In genomic region chr2:234348081-234348480, GRCh38 we compare ENCODE assay signal across 20 cellular contexts.
DNase-seq lines count a peak whose midpoint lies in the region; ATAC-seq, FAIRE-seq and TF ChIP-seq lines count a peak whose summit lies in the region.
"Had no signal": no experiment of that assay in that cellular context is flagged by ENCODE, and none has a peak within 500 bp of the region (broad histone marks: within the 10 kb centered on the region; RNA-seq: fewer than 3 reads in every experiment).

No MANE protein-coding gene starts in this region.

- dilution Hi-C loops in keratinocyte (cut with MboI; ENCODE audit: extremely low pct_ligation_motif_present, low sequenced_read_pairs): no loop called here

- H3K27me3 Mint-ChIP-seq in neural progenitor cell (ENCODE audit: insufficient read depth, low read depth): no peaks in the 10 kb centered on the region
- H3K27me3 Mint-ChIP-seq: stimulated activated naive CD8-positive, alpha-beta T cell treated with anti-CD3 and anti-CD28 coated beads, Interleukin-15, amount 100 ng/mL, for 72 hours had no signal

- no peaks in the 10 kb centered on the region for H3K4me1 ChIP-seq in keratinocyte (ENCODE audit: control insufficient read depth, extremely low read depth, insufficient read depth, low read length)
- H3K4me1 ChIP-seq in testis: no peaks in the 10 kb centered on the region
- peaks cover 7% of the 10 kb centered on the region for H3K4me1 ChIP-seq in neural progenitor cell

- no peaks in the 10 kb centered on the region for H3K79me2 ChIP-seq in keratinocyte (ENCODE audit: control insufficient read depth, insufficient read depth, low read length)
- no peaks in the 10 kb centered on the region for H3K79me2 ChIP-seq in neural progenitor cell (ENCODE audit: low read depth)

- H3K4me1 Mint-ChIP-seq in neural progenitor cell: peaks cover 12% of the 10 kb centered on the region

- ATAC-seq in Right ventricle myocardium inferior: peak; percentile 34
- ATAC-seq in GM18502 (IDR thresholded peaks at IDR 0.05; ENCODE audit: poor library complexity, unreplicated experiment): no peak
- ATAC-seq: esophagus mucosa; left colon; stimulated activated naive CD8-positive, alpha-beta T cell treated with anti-CD3 and anti-CD28 coated beads, Interleukin-15, amount 100 ng/mL, for 72 hours had no signal

- no peaks in the 10 kb centered on the region for H3K36me3 ChIP-seq in keratinocyte (ENCODE audit: control insufficient read depth in 2 of 2, extremely low read depth in 1 of 2, insufficient read depth in 2 of 2, low read length in 2 of 2)
- no peaks in the 10 kb centered on the region for H3K36me3 ChIP-seq in testis (ENCODE audit: low read depth, missing control alignments)
- H3K36me3 ChIP-seq in neural progenitor cell: no peaks in the 10 kb centered on the region

- peaks cover 2% of the 10 kb centered on the region for H3K36me3 Mint-ChIP-seq in neural progenitor cell

- TF ChIP-seq POLR2A in testis (IDR thresholded peaks at IDR 0.05): no peak

- intact Hi-C loops in Right ventricle myocardium inferior (cut with DNase I) (no loop called here), cardiac septum (cut with DNase I) (no loop called here), testis (cut with DNase I; ENCODE audit: low total_unique reads) (no loop called here)

- H3K4me2 ChIP-seq in keratinocyte (ENCODE audit: control insufficient read depth, extremely low read depth, insufficient read depth, low read depth, low read length) (no peak overlapping the region), neural progenitor cell (no peak overlapping the region)

- no peak for DNase-seq in Right ventricle myocardium inferior (ENCODE audit: missing footprints)
- DNase-seq in cardiac septum (ENCODE audit: low spot score): no peak
- DNase-seq in NAMALWA (ENCODE audit: low spot score): peak; percentile 1
- no peak for DNase-seq in keratinocyte (ENCODE audit: low read depth, low spot score)
- peak; percentile 25 for DNase-seq in testis
- no peak for DNase-seq in neural progenitor cell (ENCODE audit: low spot score)
- no peak for DNase-seq in SW480 (ENCODE audit: low spot score)
- DNase-seq: activated CD4-positive, alpha-beta T cell treated with anti-CD3 and anti-CD28 coated beads, Interleukin-2, amount 50 U/mL, for 1 hour; cortex of kidney; DMS 273 treated with DMSO at 0.1 percent for 48 hours; H7; left colon; NCI-H187 treated with DMSO at 0.1 percent for 48 hours; NCI-H69; small intestine; stimulated activated naive CD8-positive, alpha-beta T cell treated with anti-CD3 and anti-CD28 coated beads, Interleukin-15, amount 100 ng/mL, for 72 hours had no signal

- H3K4me3 ChIP-seq in keratinocyte (ENCODE audit: control insufficient read depth in 2 of 3, extremely low read depth in 1 of 3, insufficient read depth in 2 of 3, low read depth in 1 of 3, low read length in 3 of 3): no peak overlapping the region
- no peak overlapping the region for H3K4me3 ChIP-seq in testis
- no peak overlapping the region for H3K4me3 ChIP-seq in neural progenitor cell

- H3K27me3 ChIP-seq in keratinocyte (ENCODE audit: control insufficient read depth, extremely low read depth, insufficient read depth, low read length) (no peaks in the 10 kb centered on the region), testis (no peaks in the 10 kb centered on the region), neural progenitor cell (no peaks in the 10 kb centered on the region)

- H3K27ac Mint-ChIP-seq in neural progenitor cell: no peak overlapping the region
- H3K27ac Mint-ChIP-seq: activated T-helper 2 cell treated with anti-CD3 and anti-CD28 coated beads, Interferon-gamma antibody, Interleukin-2, Interleukin-4, amounts not matched to agents 10 μg/mL and 5 μg/mL and 100 μg/mL, durations not matched to agents 14 hours and 24 hours and 36 hours; stimulated activated naive CD8-positive, alpha-beta T cell treated with anti-CD3 and anti-CD28 coated beads, Interleukin-15, amount 100 ng/mL, for 72 hours had no signal

- no peaks in the 10 kb centered on the region for H3F3A ChIP-seq in neural progenitor cell (ENCODE audit: low read depth)

- H3K4me3 Mint-ChIP-seq in neural progenitor cell: no peak overlapping the region
- H3K4me3 Mint-ChIP-seq: stimulated activated naive CD8-positive, alpha-beta T cell treated with anti-CD3 and anti-CD28 coated beads, Interleukin-15, amount 100 ng/mL, for 72 hours had no signal

- TF ChIP-seq CTCF in keratinocyte (optimal IDR thresholded peaks at IDR 0.05 in 1 of 3, IDR thresholded peaks at IDR 0.05 in 1 of 3, conservative IDR thresholded peaks at IDR 0.05 in 1 of 3; ENCODE audit: extremely low read depth in 1 of 3, insufficient read depth in 2 of 3, low read length in 3 of 3) (no peak), testis (IDR thresholded peaks at IDR 0.05) (no peak), neural progenitor cell (IDR thresholded peaks at IDR 0.05) (no peak)

- H3K9me3 Mint-ChIP-seq in neural progenitor cell: peaks cover 9% of the 10 kb centered on the region

- peak; percentile 67 for FAIRE-seq in keratinocyte (lab: Jason Lieb, UNC)
- FAIRE-seq: small intestine had no signal

- H2AFZ ChIP-seq in keratinocyte (ENCODE audit: control insufficient read depth, low read length): no peak overlapping the region
- no peak overlapping the region for H2AFZ ChIP-seq in neural progenitor cell (replicated peaks)

- H3K27ac ChIP-seq in keratinocyte (ENCODE audit: control insufficient read depth, insufficient read depth, low read length): no peak overlapping the region
- no peak overlapping the region for H3K27ac ChIP-seq in testis
- no peak overlapping the region for H3K27ac ChIP-seq in neural progenitor cell
- H3K27ac ChIP-seq: RWPE1 had no signal

- 78 to 94% methylated on average over 9 of the region's 9 CpGs for WGBS in testis, 2 donors

- H3K9ac ChIP-seq in keratinocyte (ENCODE audit: control insufficient read depth, extremely low read depth, insufficient read depth, low read length) (no peak overlapping the region), neural progenitor cell (no peak overlapping the region)

- no peaks in the 10 kb centered on the region for H3K9me3 ChIP-seq in keratinocyte (ENCODE audit: control insufficient read depth, low read depth, low read length)
- no peaks in the 10 kb centered on the region for H3K9me3 ChIP-seq in testis
- peaks cover 2% of the 10 kb centered on the region for H3K9me3 ChIP-seq in neural progenitor cell (ENCODE audit: low read depth)

- H3K9me1 ChIP-seq in keratinocyte (ENCODE audit: control insufficient read depth, extremely low read depth, insufficient read depth, low read length): no peaks in the 10 kb centered on the region

- H4K20me1 ChIP-seq in keratinocyte (ENCODE audit: control insufficient read depth, extremely low read depth, insufficient read depth, low read length) (no peaks in the 10 kb centered on the region), neural progenitor cell (ENCODE audit: low read depth) (no peaks in the 10 kb centered on the region)

Comparison
In these comparisons a context has a peak if more than half of its experiments do, and no peak if none do; other contexts are left out.
1. DNase-seq: peak in NAMALWA (single experiment) and testis (single experiment); none in Right ventricle myocardium inferior (single experiment), cardiac septum (single experiment), keratinocyte (single experiment), neural progenitor cell (single experiment) and SW480 (single experiment).